8 cellular contexts compared by ENCODE assay signal in genomic region chrX:153946910-153947769, GRCh38. TPM values are rescaled to one million over a fixed set of nuclear protein-coding genes. Genes with fewer than 3 reads are reported as not detected.
DNase-seq lines count a peak whose midpoint lies in the region; ATAC-seq, FAIRE-seq and TF ChIP-seq lines count a peak whose summit lies in the region.

No MANE protein-coding gene starts in this region.

- ATAC-seq in GM21825 (IDR thresholded peaks at IDR 0.05; ENCODE audit: unreplicated experiment), result peak; percentile 70

- no peaks in the 10 kb centered on the region for H3K27me3 ChIP-seq in Loucy (ENCODE audit: insufficient read depth, low read length, poor library complexity, severe bottlenecking)
- H3K27me3 ChIP-seq in neuronal stem cell (ENCODE audit: control insufficient read depth in 3 of 3, insufficient read depth in 3 of 3, low read depth in 1 of 3, low read length in 3 of 3), result peaks cover 0 to 5% (median 0%) of the 10 kb centered on the region in 3 experiments

- no peaks in the 10 kb centered on the region for H3F3A ChIP-seq in Loucy (ENCODE audit: low read depth)

- H2BK15ac ChIP-seq in neuronal stem cell (ENCODE audit: low read length), result no peak overlapping the region

- H2BK12ac ChIP-seq in neuronal stem cell (ENCODE audit: low read length), result no peak overlapping the region

- peaks cover 2% of the 10 kb centered on the region for H3K79me1 ChIP-seq in neuronal stem cell (ENCODE audit: low read depth, low read length)

- peak; percentile 97 for DNase-seq in DMS 273 (lab: John Stamatoyannopoulos, UW; ENCODE audit: unreplicated experiment)
- peak; percentile 60 for DNase-seq in RPMI7951 (ENCODE audit: low read depth)
- DNase-seq in activated T-helper 9 cell treated with anti-CD3 and anti-CD28 coated beads, Interleukin-2, amount 50 U/mL, for 16 hours (ENCODE audit: low read depth), result peak; percentile 66
- DNase-seq in fibroblast of peridontal ligament (ENCODE audit: extremely low read depth), result peak; percentile 76
- DNase-seq in neuronal stem cell (ENCODE audit: low spot score), result peak; percentile 56
- DNase-seq in urothelium cell line (ENCODE audit: low spot score), result peak; percentile 83

- WGBS in neuronal stem cell (ENCODE audit: extremely low coverage in 2 of 2, insufficient read length in 2 of 2, insufficient replicate concordance in 1 of 2), 2 donors, result no CpG with 5 or more reads among the region's 23 CpGs

- no peaks in the 10 kb centered on the region for H3K9me2 ChIP-seq in Loucy (replicated peaks; ENCODE audit: low read depth, low read length)

- no peak overlapping the region for H3K9ac ChIP-seq in Loucy (ENCODE audit: low read depth, low read length, poor library complexity, severe bottlenecking)
- H3K9ac ChIP-seq in neuronal stem cell (ENCODE audit: low read depth, low read length, poor library complexity), result no peak overlapping the region

- no peak for FAIRE-seq in urothelium cell line (lab: Jason Lieb, UNC)

- H3K9me3 ChIP-seq in Loucy (ENCODE audit: insufficient read depth, low read depth, low read length) (no peaks in the 10 kb centered on the region), neuronal stem cell (replicated peaks in 1 of 2; ENCODE audit: control insufficient read depth in 2 of 2, insufficient read depth in 1 of 2, low read depth in 1 of 2, low read length in 2 of 2) (no peaks in the 10 kb centered on the region)

- no peak overlapping the region for H3K14ac ChIP-seq in neuronal stem cell (ENCODE audit: low read length)

- no peak overlapping the region for H2BK5ac ChIP-seq in neuronal stem cell (ENCODE audit: low read length)

- H3K36me3 ChIP-seq in Loucy (ENCODE audit: insufficient read depth, low read length) (peaks cover 38% of the 10 kb centered on the region; the same call in 1 of the 2 replicates), neuronal stem cell (replicated peaks in 1 of 2; ENCODE audit: control insufficient read depth in 2 of 2, insufficient read depth in 2 of 2, low read length in 2 of 2) (peaks cover 17 to 46% of the 10 kb centered on the region in 2 donors)

- H3K18ac ChIP-seq in neuronal stem cell (ENCODE audit: low read length), result peak overlapping the region; percentile 38

- peak overlapping the region; percentile 46 for H2AK5ac ChIP-seq in neuronal stem cell (ENCODE audit: low read depth, low read length)

- no peak overlapping the region for H4K91ac ChIP-seq in neuronal stem cell (ENCODE audit: low read depth, low read length, poor library complexity)

- no peak overlapping the region for H3K4me2 ChIP-seq in Loucy (ENCODE audit: low read depth, low read length, poor library complexity, severe bottlenecking)
- no peak overlapping the region for H3K4me2 ChIP-seq in neuronal stem cell (ENCODE audit: insufficient read depth, low read length, poor library complexity, severe bottlenecking)

- no peak overlapping the region for H3K23ac ChIP-seq in neuronal stem cell (ENCODE audit: low read depth, low read length, poor library complexity)

- H3K79me2 ChIP-seq in Loucy (ENCODE audit: insufficient read depth, low read length), result no peaks in the 10 kb centered on the region

- H3K4ac ChIP-seq in neuronal stem cell (ENCODE audit: low read length), result no peak overlapping the region

- H3K4me1 ChIP-seq in Loucy (ENCODE audit: insufficient read depth, low read length, poor library complexity, severe bottlenecking) (no peaks in the 10 kb centered on the region), neuronal stem cell (ENCODE audit: control insufficient read depth in 2 of 2, insufficient read depth in 1 of 2, low read depth in 1 of 2, low read length in 2 of 2) (peaks cover 12 to 19% of the 10 kb centered on the region in 2 donors)

- no peak overlapping the region for H4K8ac ChIP-seq in neuronal stem cell (ENCODE audit: low read depth, low read length)

- peak overlapping the region; percentile 94 for H3K27ac ChIP-seq in neuronal stem cell (replicated peaks; ENCODE audit: low read length)

- H2BK120ac ChIP-seq in neuronal stem cell (ENCODE audit: low read depth, low read length), result no peak overlapping the region

- no peak overlapping the region for H3K4me3 ChIP-seq in Loucy (ENCODE audit: low read length, poor library complexity, severe bottlenecking)
- no peak overlapping the region for H3K4me3 ChIP-seq in neuronal stem cell (ENCODE audit: low read length in 2 of 2)

- H2AFZ ChIP-seq in Loucy (ENCODE audit: low read length) (no peak overlapping the region), neuronal stem cell (ENCODE audit: low read length) (no peak overlapping the region)

- peak; percentile 82 for TF ChIP-seq CTCF in Loucy (conservative IDR thresholded peaks at IDR 0.05; ENCODE audit: low read length)

- peaks cover 2% of the 10 kb centered on the region for H4K20me1 ChIP-seq in Loucy (ENCODE audit: insufficient read depth, low read length, poor library complexity, severe bottlenecking)

RNA-seq across cellular contexts. Expression of gene RENBP, which starts 2.7 kb away (rescaled TPM):
- total RNA-seq in RPMI7951 (2014; rRNA removed; shearing (Covaris generic)), result 1.7 and 1.9 TPM in 2 replicates
- polyA plus RNA-seq in neuronal stem cell (2013, experiment 1 of 2), result 4.8 TPM
- 4.7 TPM for polyA plus RNA-seq in neuronal stem cell (2013, experiment 2 of 2)

RNA-seq across cellular contexts. Expression of gene NAA10, which starts 12.3 kb away (rescaled TPM):
- 96.4 and 136 TPM in 2 replicates for total RNA-seq in RPMI7951 (2014; rRNA removed; shearing (Covaris generic))
- polyA plus RNA-seq in neuronal stem cell (2013, experiment 1 of 2), result 94.9 TPM
- polyA plus RNA-seq in neuronal stem cell (2013, experiment 2 of 2), result 91.4 TPM

RNA-seq across cellular contexts. Expression of gene ARHGAP4, which starts 21.1 kb away (rescaled TPM):
- total RNA-seq in RPMI7951 (2014; rRNA removed; shearing (Covaris generic)), result 0.29 and 1.9 TPM in 2 replicates
- 5.4 TPM for polyA plus RNA-seq in neuronal stem cell (2013, experiment 1 of 2)
- polyA plus RNA-seq in neuronal stem cell (2013, experiment 2 of 2), result 4.9 TPM

RNA-seq across cellular contexts. Expression of gene HCFC1, which starts 24.5 kb away (rescaled TPM):
- 21.6 and 23.6 TPM in 2 replicates for total RNA-seq in RPMI7951 (2014; rRNA removed; shearing (Covaris generic))
- 37.0 TPM for polyA plus RNA-seq in neuronal stem cell (2013, experiment 1 of 2)
- 39.4 TPM for polyA plus RNA-seq in neuronal stem cell (2013, experiment 2 of 2)

RNA-seq across cellular contexts. Expression of gene TMEM187, which starts 25.4 kb away (rescaled TPM):
- 5.8 and 6.6 TPM in 2 replicates for total RNA-seq in RPMI7951 (2014; rRNA removed; shearing (Covaris generic))
- 6.2 TPM for polyA plus RNA-seq in neuronal stem cell (2013, experiment 1 of 2)
- polyA plus RNA-seq in neuronal stem cell (2013, experiment 2 of 2), result 6.1 TPM
